In the genomic region with DNA sequence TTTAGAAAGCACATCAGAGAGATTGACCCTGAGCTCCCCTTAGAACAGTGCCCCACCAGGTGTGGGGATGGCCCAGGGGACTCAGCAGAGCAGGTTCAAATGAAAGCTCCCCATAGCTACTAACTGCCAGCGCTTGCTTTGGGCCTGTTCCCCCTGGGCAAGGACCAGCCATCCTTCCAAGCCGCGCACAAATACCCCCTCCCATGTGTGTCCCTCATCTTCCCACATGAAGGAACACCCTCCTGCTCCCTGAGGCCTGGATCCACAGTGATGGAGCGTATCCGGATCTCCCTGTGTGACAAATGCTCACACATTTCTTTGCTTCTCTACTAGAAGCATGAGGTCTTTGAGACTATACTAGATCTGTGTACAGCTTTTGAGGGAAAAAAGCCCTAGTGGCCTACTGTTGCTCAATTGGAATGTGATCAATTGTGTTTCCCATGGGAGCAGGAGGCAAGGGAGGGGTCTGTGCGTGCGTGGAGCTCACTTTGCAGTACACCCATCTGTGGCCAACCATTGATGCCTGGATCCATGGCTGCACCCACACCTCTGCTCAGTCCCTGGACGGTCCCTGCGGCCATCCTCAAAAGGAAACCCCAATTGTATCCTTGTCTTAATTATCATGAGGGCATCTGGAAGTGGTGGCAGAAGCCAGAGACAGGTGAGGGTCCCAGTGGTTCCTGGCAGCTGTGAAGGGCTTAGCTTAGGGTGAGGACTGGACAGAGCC, we compare ENCODE assay signal across 16 cellular contexts. TPM values are rescaled to one million over a fixed set of nuclear protein-coding genes. Genes with fewer than 3 reads are reported as not detected.
DNase-seq lines count a peak whose midpoint lies in the region; ATAC-seq, FAIRE-seq and TF ChIP-seq lines count a peak whose summit lies in the region.
"Had no signal": no experiment of that assay in that cellular context is flagged by ENCODE, and none has a peak within 500 bp of the region (broad histone marks: within the 10 kb centered on the region; RNA-seq: fewer than 3 reads in every experiment).

No MANE protein-coding gene starts in this region.

- FAIRE-seq in HepG2 (lab: Jason Lieb, UNC) = no peak
- FAIRE-seq: H1, islet of Langerhans had no signal

- no peaks in the 10 kb centered on the region for H3K36me3 Mint-ChIP-seq in activated CD8-positive, alpha-beta memory T cell treated with anti-CD3 and anti-CD28 coated beads, Interleukin-2, amount 10 ng/mL, durations not matched to agents 7 days and 5 days
- peaks cover 0 to 18% of the 10 kb centered on the region in 2 donors for H3K36me3 Mint-ChIP-seq in naive B cell

- H3K36me3 ChIP-seq in HepG2 (replicated peaks in 1 of 2; ENCODE audit: control insufficient read depth in 1 of 2, insufficient read depth in 2 of 2, low read length in 2 of 2) (no peaks in the 10 kb centered on the region; a peak in 1 of 5 replicates), right lobe of liver (no peaks in the 10 kb centered on the region)
- H3K36me3 ChIP-seq: breast epithelium, thoracic aorta had no signal

- TF ChIP-seq EP300 in HepG2 (IDR thresholded peaks at IDR 0.05; ENCODE audit: low read depth in 2 of 2, low read length in 2 of 2) = no peak
- TF ChIP-seq EP300 in HepG2 (CRISPR knock-in tag; IDR thresholded peaks at IDR 0.05; ENCODE audit: borderline replicate concordance) = no peak

- no peak overlapping the region for H3K9ac ChIP-seq in HepG2 (ENCODE audit: insufficient read depth, low read depth, low read length)

- H3K79me2 ChIP-seq in HepG2 (ENCODE audit: insufficient read depth, low read length) = no peaks in the 10 kb centered on the region

- WGBS in HepG2 (ENCODE audit: low lambda C conversion rate) = 75% methylated on average over 7 of the region's 9 CpGs
- WGBS in right lobe of liver (ENCODE audit: insufficient coverage, low coverage, low lambda C conversion rate, missing lambda C conversion rate) = 96% methylated on average over 5 of the region's 9 CpGs

- no peaks in the 10 kb centered on the region for H4K20me1 ChIP-seq in HepG2 (ENCODE audit: insufficient read depth, low read length)

- no peaks in the 10 kb centered on the region for H3K9me3 ChIP-seq in HepG2 (ENCODE audit: low read length)
- no peaks in the 10 kb centered on the region for H3K9me3 ChIP-seq in right lobe of liver
- H3K9me3 ChIP-seq: breast epithelium, thoracic aorta had no signal

- H2AFZ ChIP-seq in HepG2 (ENCODE audit: low read length) = no peak overlapping the region

- intact Hi-C loops in HepG2 (cut with micrococcal nuclease; ENCODE audit: unreplicated experiment) = no loop called here
- intact Hi-C loops in right lobe of liver (cut with DNase I) = loop anchor here in 1 of 2 donors (5.0 kb wide), 1 partner anchor 87 kb away; no protein-coding TSS in a partner anchor

- H3K27me3 ChIP-seq in HepG2 (ENCODE audit: control insufficient read depth in 1 of 2, insufficient read depth in 2 of 2, low read length in 2 of 2) (peaks cover 15 to 62% of the 10 kb centered on the region in 2 experiments), right lobe of liver (peaks cover 0 to 4% of the 10 kb centered on the region in 2 donors)
- H3K27me3 ChIP-seq: breast epithelium had no signal

- no peak overlapping the region for H3K27ac ChIP-seq in HepG2 (ENCODE audit: extremely low read length, insufficient read depth, low read length)
- no peak overlapping the region for H3K27ac ChIP-seq in right lobe of liver
- H3K27ac ChIP-seq: thoracic aorta had no signal

- peaks cover 26% of the 10 kb centered on the region for H3K4me1 Mint-ChIP-seq in activated CD8-positive, alpha-beta memory T cell treated with anti-CD3 and anti-CD28 coated beads, Interleukin-2, amount 10 ng/mL, durations not matched to agents 7 days and 5 days
- H3K4me1 Mint-ChIP-seq in naive B cell = peaks cover 18 to 30% (median 24%) of the 10 kb centered on the region in 3 donors

- TF ChIP-seq RAD21 in HepG2 (CRISPR knock-in tag; IDR thresholded peaks at IDR 0.05) = no peak

- no peak overlapping the region for H3K27ac Mint-ChIP-seq in activated CD8-positive, alpha-beta memory T cell treated with anti-CD3 and anti-CD28 coated beads, Interleukin-2, amount 10 ng/mL, durations not matched to agents 7 days and 5 days
- no peak overlapping the region for H3K27ac Mint-ChIP-seq in naive B cell

- no TSS peak for BruUV-seq in HepG2 (replicated peaks; lab: Mats Ljungman, UMichigan)

- H3K9me3 Mint-ChIP-seq in activated CD8-positive, alpha-beta memory T cell treated with anti-CD3 and anti-CD28 coated beads, Interleukin-2, amount 10 ng/mL, durations not matched to agents 7 days and 5 days (ENCODE audit: low read depth) = no peaks in the 10 kb centered on the region
- H3K9me3 Mint-ChIP-seq in naive B cell = peaks cover 0 to 21% (median 5%) of the 10 kb centered on the region in 7 donors

- CTCF ChIA-PET in HepG2 (lab: Yijun Ruan, JAX; ENCODE audit: low intra/inter-chr PET ratio, low total read pairs) = interaction anchor here (1.2 to 1.7 kb wide), 2 partner anchors 84 to 201 kb away, joined by 3 to 4 read pairs; no protein-coding TSS in a partner anchor
- CTCF ChIA-PET in activated CD8-positive, alpha-beta memory T cell treated with anti-CD3 and anti-CD28 coated beads, Interleukin-2, amount 10 ng/mL, durations not matched to agents 7 days and 5 days (lab: Charles Lee) = interaction anchor here (0.5 to 2.5 kb wide), 13 partner anchors 19 to 384 kb away, joined by 3 to 15 read pairs (median 4); no protein-coding TSS in a partner anchor

- TF ChIP-seq CTCF in HepG2 (CRISPR knock-in tag; IDR thresholded peaks at IDR 0.05) = no peak
- no peak for TF ChIP-seq CTCF in right lobe of liver (IDR thresholded peaks at IDR 0.05)

- ATAC-seq in HepG2 (no peak), right lobe of liver (no peak), naive B cell (ENCODE audit: low read depth in 2 of 2) (no peak), HG02973 (IDR thresholded peaks at IDR 0.05; ENCODE audit: unreplicated experiment) (no peak)
- no peak for ATAC-seq in activated CD8-positive, alpha-beta memory T cell treated with anti-CD3 and anti-CD28 coated beads, Interleukin-2, amount 10 ng/mL, durations not matched to agents 7 days and 5 days

- TF ChIP-seq POLR2A in HepG2 (IDR thresholded peaks at IDR 0.05; ENCODE audit: insufficient read depth in 1 of 2, low read depth in 2 of 2, low read length in 2 of 2) (no peak), right lobe of liver (IDR thresholded peaks at IDR 0.05) (no peak)

- POLR2A ChIA-PET in HepG2 (lab: Yijun Ruan, JAX) = no interaction called here

- H3K4me3 ChIP-seq in HepG2 (replicated peaks in 1 of 3; ENCODE audit: insufficient read depth in 1 of 3, low read depth in 2 of 3, low read length in 3 of 3) (no peak overlapping the region), right lobe of liver (no peak overlapping the region)

- H3K4me1 ChIP-seq in HepG2 (ENCODE audit: insufficient read depth, low read length) = peaks cover 34% of the 10 kb centered on the region
- H3K4me1 ChIP-seq in right lobe of liver = peaks cover 0 to 5% (median 0%) of the 10 kb centered on the region in 4 donors

- H3K4me2 ChIP-seq in HepG2 (ENCODE audit: low read depth, low read length) = 0 out of 2 replicates have a peak overlapping the region, but pooled peaks have one; percentile 95

- H3K4me3 Mint-ChIP-seq in activated CD8-positive, alpha-beta memory T cell treated with anti-CD3 and anti-CD28 coated beads, Interleukin-2, amount 10 ng/mL, durations not matched to agents 7 days and 5 days = no peak overlapping the region
- peak overlapping the region in 5 of 8 donors; percentile 72 to 92 (median 88) for H3K4me3 Mint-ChIP-seq in naive B cell

- peaks cover 89% of the 10 kb centered on the region for H3K27me3 Mint-ChIP-seq in activated CD8-positive, alpha-beta memory T cell treated with anti-CD3 and anti-CD28 coated beads, Interleukin-2, amount 10 ng/mL, durations not matched to agents 7 days and 5 days
- peaks cover 77 to 99% (median 97%) of the 10 kb centered on the region in 3 donors for H3K27me3 Mint-ChIP-seq in naive B cell

- in situ Hi-C loops in HepG2 (cut with HindIII; ENCODE audit: extremely low pct_ligation_motif_present, low pct_unique_long_range_greater_than_20kb) = loop anchor here (5.0 kb wide), 2 partner anchors 82 to 202 kb away; no protein-coding TSS in a partner anchor

- DNase-seq in HepG2 (ENCODE audit: low spot score) = no peak
- no peak for DNase-seq in right lobe of liver
- peak; percentile 35 for DNase-seq in activated CD8-positive, alpha-beta memory T cell treated with anti-CD3 and anti-CD28 coated beads, Interleukin-2, amount 10 ng/mL, durations not matched to agents 7 days and 5 days
- DNase-seq in naive B cell = no peak
- DNase-seq in midbrain (lab: John Stamatoyannopoulos, UW) = no peak
- DNase-seq in NOMO-1 (lab: John Stamatoyannopoulos, UW; ENCODE audit: unreplicated experiment in 2 of 2) = no peak
- DNase-seq: NCI-H1436; NCI-H2227 treated with DMSO at 0.1 percent for 48 hours; SHP77; stimulated activated CD4-positive, alpha-beta T cell treated with anti-CD3 and anti-CD28 coated beads, Interleukin-2, amount 100 ng/mL, for 48 hours; T-helper 17 cell had no signal

RNA-seq across cellular contexts. Expression of a gene that starts 1.4 kb away (rescaled TPM):
- not detected in 2 replicates for total RNA-seq in HepG2 (2016; rRNA removed; fragmentation: Illumina TruSeq; extraction: Trizol)
- not detected in 2 replicates for total RNA-seq in HepG2 (2016; cell fraction: cytosol; rRNA removed; fragmentation: Illumina TruSeq; extraction: Trizol; ENCODE audit: low read depth)
- total RNA-seq in HepG2 (2016; cell fraction: insoluble cytoplasmic fraction; rRNA removed; fragmentation: Illumina TruSeq; extraction: Trizol) = not detected in 2 replicates
- not detected in 2 replicates for total RNA-seq in HepG2 (2016; cell fraction: membrane; rRNA removed; fragmentation: Illumina TruSeq; extraction: Trizol)
- total RNA-seq in HepG2 (2016; cell fraction: nucleus; rRNA removed; fragmentation: Illumina TruSeq; extraction: Trizol) = not detected in 2 replicates
- polyA plus RNA-seq in HepG2 (2011; rRNA removed) = not detected in 2 replicates
- polyA plus RNA-seq in HepG2 (2011; cell fraction: cytosol; rRNA removed) = not detected in 2 replicates
- not detected in 2 replicates for polyA plus RNA-seq in HepG2 (2011; cell fraction: nucleus; rRNA removed)
- polyA plus RNA-seq in HepG2 (2012) = not detected in 2 replicates
- not detected in 2 replicates for polyA plus RNA-seq in HepG2 (2016; cell fraction: cytosol; fragmentation: Illumina TruSeq; extraction: Trizol; ENCODE audit: low read depth)
- not detected in 2 replicates for polyA plus RNA-seq in HepG2 (2016; cell fraction: insoluble cytoplasmic fraction; fragmentation: Illumina TruSeq; extraction: Trizol; ENCODE audit: low read depth)
- polyA plus RNA-seq in HepG2 (2016; cell fraction: membrane; fragmentation: Illumina TruSeq; extraction: Trizol; ENCODE audit: low read depth) = not detected in 2 replicates
- not detected in 2 replicates for polyA plus RNA-seq in HepG2 (2016; cell fraction: nucleus; fragmentation: Illumina TruSeq; extraction: Trizol; ENCODE audit: insufficient read depth, low read depth)
- 6.1 TPM in 1 of 2 replicates, not detected in the other for polyA minus RNA-seq in HepG2 (2011; rRNA and poly(A)+ RNA removed; ENCODE audit: low replicate concordance)
- not detected in 2 replicates for polyA minus RNA-seq in HepG2 (2011; cell fraction: cytosol; rRNA and poly(A)+ RNA removed)
- not detected in 2 replicates for polyA minus RNA-seq in HepG2 (2011; cell fraction: nucleus; rRNA and poly(A)+ RNA removed)
- total RNA-seq in right lobe of liver = not detected
- not detected for total RNA-seq in activated CD8-positive, alpha-beta memory T cell treated with anti-CD3 and anti-CD28 coated beads, Interleukin-2, amount 10 ng/mL, durations not matched to agents 7 days and 5 days
- polyA plus RNA-seq in naive B cell (ENCODE audit: low read depth in 6 of 6) = not detected
- total RNA-seq: H1, T-helper 17 cell, thoracic aorta had no signal

RNA-seq across cellular contexts. Expression of a gene that starts 17.4 kb away (rescaled TPM):
- total RNA-seq in HepG2 (2016; rRNA removed; fragmentation: Illumina TruSeq; extraction: Trizol) (not detected in 2 replicates), right lobe of liver (1 to 10 TPM in 1 of 6 experiments, under 1 TPM in 5; 0.20 to 1.1 (median 0.26) TPM)
- not detected in 2 replicates for total RNA-seq in HepG2 (2016; cell fraction: cytosol; rRNA removed; fragmentation: Illumina TruSeq; extraction: Trizol; ENCODE audit: low read depth)
- not detected in 2 replicates for total RNA-seq in HepG2 (2016; cell fraction: insoluble cytoplasmic fraction; rRNA removed; fragmentation: Illumina TruSeq; extraction: Trizol)
- total RNA-seq in HepG2 (2016; cell fraction: membrane; rRNA removed; fragmentation: Illumina TruSeq; extraction: Trizol) = not detected in 2 replicates
- not detected in 2 replicates for total RNA-seq in HepG2 (2016; cell fraction: nucleus; rRNA removed; fragmentation: Illumina TruSeq; extraction: Trizol)
- polyA plus RNA-seq in HepG2 (2011; rRNA removed) (not detected in 2 replicates), naive B cell (ENCODE audit: low read depth in 6 of 6) (not detected)
- polyA plus RNA-seq in HepG2 (2011; cell fraction: cytosol; rRNA removed) = not detected in 2 replicates
- not detected in 2 replicates for polyA plus RNA-seq in HepG2 (2011; cell fraction: nucleus; rRNA removed)
- polyA plus RNA-seq in HepG2 (2012) = not detected in 2 replicates
- not detected in 2 replicates for polyA plus RNA-seq in HepG2 (2016; cell fraction: cytosol; fragmentation: Illumina TruSeq; extraction: Trizol; ENCODE audit: low read depth)
- not detected in 2 replicates for polyA plus RNA-seq in HepG2 (2016; cell fraction: insoluble cytoplasmic fraction; fragmentation: Illumina TruSeq; extraction: Trizol; ENCODE audit: low read depth)
- polyA plus RNA-seq in HepG2 (2016; cell fraction: membrane; fragmentation: Illumina TruSeq; extraction: Trizol; ENCODE audit: low read depth) = not detected in 2 replicates
- polyA plus RNA-seq in HepG2 (2016; cell fraction: nucleus; fragmentation: Illumina TruSeq; extraction: Trizol; ENCODE audit: insufficient read depth, low read depth) = not detected in 2 replicates
- polyA minus RNA-seq in HepG2 (2011; rRNA and poly(A)+ RNA removed; ENCODE audit: low replicate concordance) = not detected in 2 replicates
- polyA minus RNA-seq in HepG2 (2011; cell fraction: cytosol; rRNA and poly(A)+ RNA removed) = not detected in 2 replicates
- not detected in 2 replicates for polyA minus RNA-seq in HepG2 (2011; cell fraction: nucleus; rRNA and poly(A)+ RNA removed)
- under 1 TPM; 0.80 to 0.99 TPM for total RNA-seq in activated CD8-positive, alpha-beta memory T cell treated with anti-CD3 and anti-CD28 coated beads, Interleukin-2, amount 10 ng/mL, durations not matched to agents 7 days and 5 days
- total RNA-seq: H1 had no signal

RNA-seq across cellular contexts. Expression of a gene that starts 26.5 kb away (rescaled TPM):
- total RNA-seq in HepG2 (2016; rRNA removed; fragmentation: Illumina TruSeq; extraction: Trizol) (not detected in 2 replicates), right lobe of liver (not detected)
- total RNA-seq in HepG2 (2016; cell fraction: cytosol; rRNA removed; fragmentation: Illumina TruSeq; extraction: Trizol; ENCODE audit: low read depth) = not detected in 2 replicates
- not detected in 2 replicates for total RNA-seq in HepG2 (2016; cell fraction: insoluble cytoplasmic fraction; rRNA removed; fragmentation: Illumina TruSeq; extraction: Trizol)
- total RNA-seq in HepG2 (2016; cell fraction: membrane; rRNA removed; fragmentation: Illumina TruSeq; extraction: Trizol) = not detected in 2 replicates
- not detected in 2 replicates for total RNA-seq in HepG2 (2016; cell fraction: nucleus; rRNA removed; fragmentation: Illumina TruSeq; extraction: Trizol)
- polyA plus RNA-seq in HepG2 (2011; rRNA removed) (not detected in 2 replicates), naive B cell (ENCODE audit: low read depth in 6 of 6) (not detected)
- polyA plus RNA-seq in HepG2 (2011; cell fraction: cytosol; rRNA removed) = not detected in 2 replicates
- polyA plus RNA-seq in HepG2 (2011; cell fraction: nucleus; rRNA removed) = not detected in 2 replicates
- not detected in 2 replicates for polyA plus RNA-seq in HepG2 (2012)
- not detected in 2 replicates for polyA plus RNA-seq in HepG2 (2016; cell fraction: cytosol; fragmentation: Illumina TruSeq; extraction: Trizol; ENCODE audit: low read depth)
- polyA plus RNA-seq in HepG2 (2016; cell fraction: insoluble cytoplasmic fraction; fragmentation: Illumina TruSeq; extraction: Trizol; ENCODE audit: low read depth) = not detected in 2 replicates
- not detected in 2 replicates for polyA plus RNA-seq in HepG2 (2016; cell fraction: membrane; fragmentation: Illumina TruSeq; extraction: Trizol; ENCODE audit: low read depth)
- polyA plus RNA-seq in HepG2 (2016; cell fraction: nucleus; fragmentation: Illumina TruSeq; extraction: Trizol; ENCODE audit: insufficient read depth, low read depth) = not detected in 2 replicates
- polyA minus RNA-seq in HepG2 (2011; rRNA and poly(A)+ RNA removed; ENCODE audit: low replicate concordance) = 19.1 TPM in 1 of 2 replicates, not detected in the other
- polyA minus RNA-seq in HepG2 (2011; cell fraction: cytosol; rRNA and poly(A)+ RNA removed) = not detected in 2 replicates
- not detected in 2 replicates for polyA minus RNA-seq in HepG2 (2011; cell fraction: nucleus; rRNA and poly(A)+ RNA removed)
- not detected for total RNA-seq in activated CD8-positive, alpha-beta memory T cell treated with anti-CD3 and anti-CD28 coated beads, Interleukin-2, amount 10 ng/mL, durations not matched to agents 7 days and 5 days
- total RNA-seq: H1, thoracic aorta had no signal
- polyA plus RNA-seq: H1 had no signal

RNA-seq across cellular contexts. Expression of a gene that starts 39.4 kb away (rescaled TPM):
- 0.04 TPM in 1 of 2 replicates, not detected in the other for total RNA-seq in HepG2 (2016; rRNA removed; fragmentation: Illumina TruSeq; extraction: Trizol)
- total RNA-seq in HepG2 (2016; cell fraction: cytosol; rRNA removed; fragmentation: Illumina TruSeq; extraction: Trizol; ENCODE audit: low read depth) = not detected in 2 replicates
- 0.06 TPM in 1 of 2 replicates, not detected in the other for total RNA-seq in HepG2 (2016; cell fraction: insoluble cytoplasmic fraction; rRNA removed; fragmentation: Illumina TruSeq; extraction: Trizol)
- not detected in 2 replicates for total RNA-seq in HepG2 (2016; cell fraction: membrane; rRNA removed; fragmentation: Illumina TruSeq; extraction: Trizol)
- total RNA-seq in HepG2 (2016; cell fraction: nucleus; rRNA removed; fragmentation: Illumina TruSeq; extraction: Trizol) = 0.12 TPM in 1 of 2 replicates, not detected in the other
- polyA plus RNA-seq in HepG2 (2011; rRNA removed) = 0.08 and 0.09 TPM in 2 replicates
- 0.11 and 0.13 TPM in 2 replicates for polyA plus RNA-seq in HepG2 (2011; cell fraction: cytosol; rRNA removed)
- polyA plus RNA-seq in HepG2 (2011; cell fraction: nucleus; rRNA removed) = 0.05 and 0.10 TPM in 2 replicates
- polyA plus RNA-seq in HepG2 (2012) = 0.27 and 0.39 TPM in 2 replicates
- not detected in 2 replicates for polyA plus RNA-seq in HepG2 (2016; cell fraction: cytosol; fragmentation: Illumina TruSeq; extraction: Trizol; ENCODE audit: low read depth)
- polyA plus RNA-seq in HepG2 (2016; cell fraction: insoluble cytoplasmic fraction; fragmentation: Illumina TruSeq; extraction: Trizol; ENCODE audit: low read depth) = 0.09 TPM in 1 of 2 replicates, not detected in the other
- polyA plus RNA-seq in HepG2 (2016; cell fraction: membrane; fragmentation: Illumina TruSeq; extraction: Trizol; ENCODE audit: low read depth) = not detected in 2 replicates
- polyA plus RNA-seq in HepG2 (2016; cell fraction: nucleus; fragmentation: Illumina TruSeq; extraction: Trizol; ENCODE audit: insufficient read depth, low read depth) = 0.16 TPM in 1 of 2 replicates, not detected in the other
- polyA minus RNA-seq in HepG2 (2011; rRNA and poly(A)+ RNA removed; ENCODE audit: low replicate concordance) = 0.06 and 0.21 TPM in 2 replicates
- not detected in 2 replicates for polyA minus RNA-seq in HepG2 (2011; cell fraction: cytosol; rRNA and poly(A)+ RNA removed)
- 0.12 and 0.13 TPM in 2 replicates for polyA minus RNA-seq in HepG2 (2011; cell fraction: nucleus; rRNA and poly(A)+ RNA removed)
- total RNA-seq in right lobe of liver = under 1 TPM in 5 of 6 experiments, not detected in 1; 0.07 to 0.43 (median 0.12) TPM
- 1 to 10 TPM in 1 of 2 experiments, under 1 TPM in 1; 0.82 to 1.2 TPM for total RNA-seq in activated CD8-positive, alpha-beta memory T cell treated with anti-CD3 and anti-CD28 coated beads, Interleukin-2, amount 10 ng/mL, durations not matched to agents 7 days and 5 days
- polyA plus RNA-seq in naive B cell (ENCODE audit: low read depth in 6 of 6) = not detected
